15 cellular contexts compared by ENCODE assay signal in the genomic region with DNA sequence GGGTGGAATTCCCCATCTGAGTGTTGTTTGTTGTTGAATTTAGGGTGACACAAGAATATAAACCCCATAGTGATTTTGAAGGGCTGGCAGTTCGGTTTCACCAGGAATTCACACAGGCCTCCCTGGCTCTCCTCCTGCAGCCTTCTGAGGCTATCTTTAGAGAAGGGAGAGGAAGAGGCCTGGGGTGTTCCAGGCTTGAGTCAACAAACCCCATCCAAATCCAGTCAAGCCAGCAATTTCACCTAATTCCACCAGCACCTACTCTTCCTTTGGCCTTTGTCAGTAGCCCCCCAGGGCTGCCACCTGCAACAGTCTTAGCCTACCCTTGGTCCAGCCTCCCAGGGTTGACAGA. TPM values are rescaled to one million over a fixed set of nuclear protein-coding genes. Genes with fewer than 3 reads are reported as not detected.
A peak's percentile ranks its signal among the peaks of the same experiment; 100 is the strongest.
DNase-seq lines count a peak whose midpoint lies in the region; ATAC-seq, FAIRE-seq and TF ChIP-seq lines count a peak whose summit lies in the region.
"Had no signal": no experiment of that assay in that cellular context is flagged by ENCODE, and none has a peak within 500 bp of the region (broad histone marks: within the 10 kb centered on the region; RNA-seq: fewer than 3 reads in every experiment).

No MANE protein-coding gene starts in this region.

- no peak for FAIRE-seq in D721Med (lab: Jason Lieb, UNC)

- H3K36me3 Mint-ChIP-seq in HFFc6 (ENCODE audit: low read depth) = peaks cover 36% of the 10 kb centered on the region

- no peaks in the 10 kb centered on the region for H3K36me3 ChIP-seq in ascending aorta
- H3K36me3 ChIP-seq: colonic mucosa had no signal

- no peaks in the 10 kb centered on the region for H3K9me3 ChIP-seq in ascending aorta
- H3K9me3 ChIP-seq: colonic mucosa had no signal

- H3K4me1 Mint-ChIP-seq in HFFc6 (ENCODE audit: low read depth) = peaks cover 88% of the 10 kb centered on the region

- no peaks in the 10 kb centered on the region for H3K9me3 Mint-ChIP-seq in HFFc6
- H3K9me3 Mint-ChIP-seq: activated naive CD4-positive, alpha-beta T cell treated with anti-CD3 and anti-CD28 coated beads for 36 hours had no signal

- intact Hi-C loops in ascending aorta (cut with DNase I) (no loop called here), left ventricle myocardium superior (cut with micrococcal nuclease) (no loop called here)

- ATAC-seq in left ventricle myocardium superior (peak; percentile 61), HG02610 (IDR thresholded peaks at IDR 0.05; ENCODE audit: unreplicated experiment) (no peak), GM19455 (IDR thresholded peaks at IDR 0.05; ENCODE audit: unreplicated experiment) (no peak)
- ATAC-seq: activated CD8-positive, alpha-beta T cell treated with anti-CD3 and anti-CD28 coated beads, Interleukin-2, amount 10 ng/mL, durations not matched to agents 7 days and 5 days; T-helper 17 cell had no signal

- TF ChIP-seq CTCF in HFFc6 (IDR thresholded peaks at IDR 0.05) (no peak), ascending aorta (IDR thresholded peaks at IDR 0.05) (no peak), D721Med (IDR thresholded peaks at IDR 0.05; ENCODE audit: insufficient read depth, missing control alignments) (no peak)

- peaks cover 0 to 9% of the 10 kb centered on the region in 2 donors for H3K4me1 ChIP-seq in ascending aorta
- H3K4me1 ChIP-seq: colonic mucosa had no signal

- H3K27me3 ChIP-seq in ascending aorta = no peaks in the 10 kb centered on the region
- H3K27me3 ChIP-seq: colonic mucosa had no signal

- H3K4me3 Mint-ChIP-seq in HFFc6 = peak overlapping the region; percentile 66; the same call in 1 of the 2 replicates
- H3K4me3 Mint-ChIP-seq: activated CD8-positive, alpha-beta T cell treated with anti-CD3 and anti-CD28 coated beads, Interleukin-2, amount 10 ng/mL, durations not matched to agents 7 days and 5 days; activated naive CD4-positive, alpha-beta T cell treated with anti-CD3 and anti-CD28 coated beads for 36 hours; T-helper 17 cell had no signal

- peak overlapping the region in 1 of 2 donors; percentile 34 for H3K4me3 ChIP-seq in ascending aorta
- H3K4me3 ChIP-seq: colonic mucosa had no signal

- DNase-seq in HFFc6 = no peak
- no peak for DNase-seq in ascending aorta (ENCODE audit: low spot score in 2 of 2)
- DNase-seq in left ventricle myocardium superior = no peak
- DNase-seq in pons (ENCODE audit: low spot score) = peak; percentile 5
- no peak for DNase-seq in D721Med (ENCODE audit: insufficient read length, low spot score)
- no peak for DNase-seq in activated CD4-positive, alpha-beta T cell treated with anti-CD3 and anti-CD28 coated beads for 4 hours
- DNase-seq: activated CD8-positive, alpha-beta T cell treated with anti-CD3 and anti-CD28 coated beads, Interleukin-2, amount 10 ng/mL, durations not matched to agents 7 days and 5 days; activated naive CD4-positive, alpha-beta T cell treated with anti-CD3 and anti-CD28 coated beads for 36 hours; OCI-M1; stimulated activated naive CD4-positive, alpha-beta T cell; T-helper 17 cell had no signal

- H3K27ac ChIP-seq in ascending aorta = peak overlapping the region; percentile 56 to 59
- H3K27ac ChIP-seq: colonic mucosa had no signal

- H3K27ac Mint-ChIP-seq in HFFc6 = peak overlapping the region; percentile 92
- H3K27ac Mint-ChIP-seq: activated CD8-positive, alpha-beta T cell treated with anti-CD3 and anti-CD28 coated beads, Interleukin-2, amount 10 ng/mL, durations not matched to agents 7 days and 5 days; activated naive CD4-positive, alpha-beta T cell treated with anti-CD3 and anti-CD28 coated beads for 36 hours; T-helper 17 cell had no signal

- H3K27me3 Mint-ChIP-seq in HFFc6 (ENCODE audit: insufficient read depth) = peaks cover 1% of the 10 kb centered on the region; the same call in 1 of the 2 replicates
- H3K27me3 Mint-ChIP-seq: T-helper 17 cell had no signal

RNA-seq across cellular contexts. Expression of a gene that starts 32.0 kb away (rescaled TPM):
- 10 to 100 TPM; 44.9 to 70.3 (median 48.2) TPM for total RNA-seq in HFFc6 (2021; fragmentation: NEBNext Ultra II Directional; extraction: Animal tissue kit (Norgen Biotek cat#: 25700))
- total RNA-seq in ascending aorta = not detected
- total RNA-seq in left ventricle myocardium superior = not detected
- total RNA-seq: activated CD8-positive, alpha-beta T cell treated with anti-CD3 and anti-CD28 coated beads, Interleukin-2, amount 10 ng/mL, durations not matched to agents 7 days and 5 days; activated naive CD4-positive, alpha-beta T cell treated with anti-CD3 and anti-CD28 coated beads for 36 hours; omental fat pad; T-helper 17 cell had no signal

Comparison
In these comparisons a context has a peak if more than half of its experiments do, and no peak if none do; other contexts are left out.
1. RNA of a gene that starts 32.0 kb away (total RNA-seq): 44.9 to 70.3 TPM in HFFc6; not detected in left ventricle myocardium superior (single experiment) and not detected in ascending aorta (single experiment); every median in the first group is over 10 times any median in the second.